Comparison of ENCODE assay signal across 1 cellular context in genomic region chr6:157552171-157552747, GRCh38.
TF ChIP-seq lines count a peak whose summit lies in the region.

No MANE protein-coding gene starts in this region.

TF ChIP-seq in SK-N-SH treated with all-trans-retinoic acid at 6 μM for 48 hours, 23 proteins besides CTCF, POLR2A, EP300 and RAD21 (continued from another document):
- TF ChIP-seq ZNF70 (CRISPR knock-in tag; IDR thresholded peaks at IDR 0.05), result no peak
